23 cellular contexts compared by ENCODE assay signal in the genomic region with DNA sequence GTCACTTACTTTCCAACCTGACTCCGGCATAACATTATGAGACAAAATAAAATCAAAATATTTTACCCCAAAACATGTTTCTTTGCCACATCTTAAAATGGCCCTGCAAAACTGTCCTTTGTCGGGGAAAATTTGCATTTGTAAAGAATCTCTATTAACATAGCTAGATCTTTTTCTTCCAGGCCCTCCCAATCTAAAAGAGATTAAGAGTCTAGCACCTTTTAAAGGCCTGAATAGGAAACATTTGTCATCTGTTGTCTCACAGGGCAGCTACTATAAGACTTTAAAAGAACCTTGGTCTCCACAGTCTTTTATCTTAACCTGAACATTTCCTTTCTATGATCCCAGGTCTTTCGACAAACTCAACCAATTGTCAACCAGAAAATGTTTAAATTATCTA.
"Had no signal": no experiment of that assay in that cellular context is flagged by ENCODE, and none has a peak within 500 bp of the region (broad histone marks: within the 10 kb centered on the region; RNA-seq: fewer than 3 reads in every experiment).

No MANE protein-coding gene starts in this region.

- H3K36me3 Mint-ChIP-seq: natural killer cell; stimulated activated naive B cell treated with anti-CD40 and anti-IgM and Interleukin-4, amounts not matched to agents 10 μg/mL and 1 μg/mL and 100 μg/mL, for 72 hours had no signal

- H3K27me3 ChIP-seq: dorsolateral prefrontal cortex, gastrocnemius medialis, ovary, sigmoid colon, tibial nerve, upper lobe of left lung, uterus had no signal

- ATAC-seq: esophagus mucosa; gastrocnemius medialis; left ventricle myocardium superior; lower lobe of right lung; natural killer cell; psoas muscle; right cardiac atrium; stimulated activated naive B cell treated with anti-CD40 and anti-IgM and Interleukin-4, amounts not matched to agents 10 μg/mL and 1 μg/mL and 100 μg/mL, for 72 hours had no signal

- H3K4me1 Mint-ChIP-seq: natural killer cell; stimulated activated naive B cell treated with anti-CD40 and anti-IgM and Interleukin-4, amounts not matched to agents 10 μg/mL and 1 μg/mL and 100 μg/mL, for 72 hours had no signal

- H3K27ac Mint-ChIP-seq: natural killer cell; stimulated activated naive B cell treated with anti-CD40 and anti-IgM and Interleukin-4, amounts not matched to agents 10 μg/mL and 1 μg/mL and 100 μg/mL, for 72 hours; stimulated activated naive CD8-positive, alpha-beta T cell treated with anti-CD3 and anti-CD28 coated beads, Interleukin-15, Interleukin-2, amounts not matched to agents 100 ng/mL and 50 ng/mL, for 24 hours had no signal

- DNase-seq: cortex of kidney; dorsolateral prefrontal cortex; effector CD4-positive, alpha-beta T cell; foreskin fibroblast; gastrocnemius medialis; head of caudate nucleus; left ventricle myocardium superior; lower lobe of right lung; natural killer cell; occipital lobe; ovary; psoas muscle; right cardiac atrium; sigmoid colon; stimulated activated CD4-positive, alpha-beta T cell treated with anti-CD3 and anti-CD28 coated beads, Interleukin-4, amount 100 ng/mL, for 4 hours; stimulated activated naive B cell treated with anti-CD40 and anti-IgM and Interleukin-4, amounts not matched to agents 10 μg/mL and 1 μg/mL and 100 μg/mL, for 72 hours; upper lobe of left lung; uterus had no signal

- H3K4me3 ChIP-seq: dorsolateral prefrontal cortex, gastrocnemius medialis, lower lobe of right lung, ovary, psoas muscle, sigmoid colon, thoracic aorta, tibial nerve, upper lobe of left lung, uterus had no signal

- H3K4me1 ChIP-seq: gastrocnemius medialis, lower lobe of right lung, psoas muscle, sigmoid colon, tibial nerve, upper lobe of left lung, uterus had no signal

- H3K27ac ChIP-seq: dorsolateral prefrontal cortex, epithelial cell of prostate, gastrocnemius medialis, lower lobe of right lung, ovary, psoas muscle, sigmoid colon, thoracic aorta, tibial nerve, upper lobe of left lung, uterus had no signal

- H3K4me3 Mint-ChIP-seq: natural killer cell; stimulated activated naive B cell treated with anti-CD40 and anti-IgM and Interleukin-4, amounts not matched to agents 10 μg/mL and 1 μg/mL and 100 μg/mL, for 72 hours; stimulated activated naive CD8-positive, alpha-beta T cell treated with anti-CD3 and anti-CD28 coated beads, Interleukin-15, Interleukin-2, amounts not matched to agents 100 ng/mL and 50 ng/mL, for 24 hours had no signal

- H3K36me3 ChIP-seq: gastrocnemius medialis, lower lobe of right lung, ovary, sigmoid colon, thoracic aorta, tibial nerve, upper lobe of left lung, uterus had no signal

- H3K27me3 Mint-ChIP-seq: stimulated activated naive CD8-positive, alpha-beta T cell treated with anti-CD3 and anti-CD28 coated beads, Interleukin-15, Interleukin-2, amounts not matched to agents 100 ng/mL and 50 ng/mL, for 24 hours had no signal

- H3K9me3 Mint-ChIP-seq: natural killer cell; stimulated activated naive B cell treated with anti-CD40 and anti-IgM and Interleukin-4, amounts not matched to agents 10 μg/mL and 1 μg/mL and 100 μg/mL, for 72 hours; stimulated activated naive CD8-positive, alpha-beta T cell treated with anti-CD3 and anti-CD28 coated beads, Interleukin-15, Interleukin-2, amounts not matched to agents 100 ng/mL and 50 ng/mL, for 24 hours had no signal

- H3K9me3 ChIP-seq: gastrocnemius medialis, lower lobe of right lung, ovary, psoas muscle, sigmoid colon, thoracic aorta, tibial nerve, upper lobe of left lung, uterus had no signal
